Comparison of ENCODE assay signal across 15 cellular contexts in the genomic region with DNA sequence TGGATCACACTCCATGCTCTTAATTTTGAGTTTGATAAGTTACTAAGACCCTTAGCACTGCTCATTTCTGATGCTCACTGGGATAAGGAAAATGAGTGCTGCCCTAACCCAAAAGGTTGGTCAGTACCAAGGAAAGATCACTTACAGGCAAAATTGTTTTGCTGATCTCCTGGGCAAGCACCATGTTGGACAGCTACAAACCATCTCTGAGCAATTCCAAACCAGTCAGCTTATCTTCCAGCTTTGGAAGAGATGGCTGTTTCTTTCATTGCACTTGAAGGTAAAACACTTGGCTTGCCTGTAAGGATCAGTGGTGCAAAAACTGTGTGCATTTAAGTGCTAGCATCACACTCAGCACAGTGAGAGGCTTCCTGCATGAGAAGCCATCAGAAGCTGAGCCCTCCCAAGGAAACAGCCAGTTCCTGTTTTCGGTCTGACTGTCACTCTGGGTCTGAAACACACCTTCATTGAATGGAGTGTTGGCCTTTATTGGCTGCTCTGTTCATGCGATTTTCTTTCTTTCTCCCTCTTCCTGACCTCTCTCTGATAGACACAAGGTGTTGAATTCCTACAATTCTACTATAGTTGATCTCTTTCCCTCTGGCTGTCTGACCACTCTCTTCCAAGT.
DNase-seq lines count a peak whose midpoint lies in the region; ATAC-seq, FAIRE-seq and TF ChIP-seq lines count a peak whose summit lies in the region.
"Had no signal": no experiment of that assay in that cellular context is flagged by ENCODE, and none has a peak within 500 bp of the region (broad histone marks: within the 10 kb centered on the region; RNA-seq: fewer than 3 reads in every experiment).

No MANE protein-coding gene starts in this region.

- no peak for TF ChIP-seq CTCF in K562 (IDR thresholded peaks at IDR 0.05 in 2 of 3, conservative IDR thresholded peaks at IDR 0.05 in 1 of 3; ENCODE audit: insufficient read depth in 2 of 3, low read depth in 1 of 3, low read length in 3 of 3)

- no peaks in the 10 kb centered on the region for H3K9me3 ChIP-seq in K562 (replicated peaks; ENCODE audit: control insufficient read depth, insufficient read depth, low read depth, low read length)
- H3K9me3 ChIP-seq: SJCRH30, tibial artery had no signal

- BruUV-seq in K562 (replicated peaks; lab: Mats Ljungman, UMichigan) = no TSS peak

- no peak overlapping the region for H3K4me3 ChIP-seq in K562
- H3K4me3 ChIP-seq: SJCRH30, tibial artery had no signal

- POLR2A ChIA-PET in K562 (lab: Yijun Ruan, JAX) = no interaction called here

- 0% methylated on average over 2 of the region's 2 CpGs for WGBS in K562 (ENCODE audit: insufficient coverage, low coverage, missing lambda C conversion rate)

- no peaks in the 10 kb centered on the region for H3K4me1 ChIP-seq in K562 (replicated peaks in 1 of 2; ENCODE audit: control insufficient read depth in 2 of 2, insufficient read depth in 2 of 2, low read length in 2 of 2)
- H3K4me1 ChIP-seq: SJCRH30, tibial artery had no signal

- no peak for TF ChIP-seq RAD21 in K562 (CRISPR knock-in tag; conservative IDR thresholded peaks at IDR 0.05 in 1 of 2, IDR thresholded peaks at IDR 0.05 in 1 of 2)

- intact Hi-C loops in K562 (cut with micrococcal nuclease) = no loop called here

- no peak overlapping the region for H2AFZ ChIP-seq in K562 (ENCODE audit: low read depth, low read length)

- H3K9ac ChIP-seq in K562 (ENCODE audit: insufficient read depth in 1 of 2, low read depth in 2 of 2, low read length in 2 of 2) = no peak overlapping the region

- CTCF ChIA-PET in K562 (lab: Yijun Ruan, JAX; ENCODE audit: low intra/inter-chr PET ratio) = interaction anchor here (0.7 kb wide), 1 partner anchor 157 kb away, joined by 3 read pairs; no protein-coding TSS in a partner anchor

- H3K79me2 ChIP-seq in K562 (ENCODE audit: control insufficient read depth, insufficient read depth, low read length) = no peaks in the 10 kb centered on the region

- H3K36me3 ChIP-seq in K562 (ENCODE audit: control insufficient read depth, insufficient read depth, low read length) = no peaks in the 10 kb centered on the region
- H3K36me3 ChIP-seq: SJCRH30, tibial artery had no signal

- no peak overlapping the region for H3K4me2 ChIP-seq in K562 (ENCODE audit: insufficient read depth, low read length)

- no peaks in the 10 kb centered on the region for H3K9me1 ChIP-seq in K562 (ENCODE audit: control insufficient read depth, insufficient read depth, low read length)

- H3K27me3 ChIP-seq in K562 (ENCODE audit: control insufficient read depth in 2 of 2, insufficient read depth in 2 of 2, low read length in 2 of 2) = no peaks in the 10 kb centered on the region
- H3K27me3 ChIP-seq: SJCRH30, tibial artery had no signal

- TF ChIP-seq EP300 in K562 (IDR thresholded peaks at IDR 0.05; ENCODE audit: low read length) = no peak

- DNase-seq in K562 (ENCODE audit: extremely low read depth in 1 of 4, low spot score in 3 of 4) (no peak), NCI-H1930 (lab: John Stamatoyannopoulos, UW) (no peak), GF-D8 (lab: John Stamatoyannopoulos, UW) (no peak), SIG-M5 treated with dmso at 0.1 percent for 504 hours (lab: John Stamatoyannopoulos, UW; ENCODE audit: unreplicated experiment) (no peak), HuH-7.5 (ENCODE audit: low spot score) (no peak)
- DNase-seq: activated CD4-positive, alpha-beta T cell treated with anti-CD3 and anti-CD28 coated beads, Interleukin-2, amount 50 U/mL, for 1 hour; DMS153; NCI-H146; SJCRH30; stimulated activated CD4-positive, alpha-beta T cell treated with anti-CD3 and anti-CD28 coated beads, Interleukin-1b, Interleukin-23, amount 100 ng/mL, for 48 hours; tibial artery had no signal

- in situ Hi-C loops in K562 (cut with MboI) = no loop called here

- no peak overlapping the region for H3K27ac ChIP-seq in K562 (ENCODE audit: extremely low read depth, low read depth, low read length)
- H3K27ac ChIP-seq: SJCRH30, tibial artery had no signal

- H4K20me1 ChIP-seq in K562 (replicated peaks; ENCODE audit: control insufficient read depth, insufficient read depth, low read length) = no peaks in the 10 kb centered on the region

- TF ChIP-seq POLR2A in K562 (conservative IDR thresholded peaks at IDR 0.05) = no peak

- ATAC-seq in GM18909 (IDR thresholded peaks at IDR 0.05; ENCODE audit: poor library complexity, unreplicated experiment) (peak; percentile 97), GM21619 (IDR thresholded peaks at IDR 0.05; ENCODE audit: unreplicated experiment) (peak; percentile 96), HG03135 (IDR thresholded peaks at IDR 0.05; ENCODE audit: unreplicated experiment) (peak; percentile 98), K562 (no peak)
- ATAC-seq: HCT116 had no signal

- no peak for FAIRE-seq in K562 (lab: Jason Lieb, UNC)

TF ChIP-seq in K562, 482 proteins besides CTCF, POLR2A, EP300 and RAD21:
- TF ChIP-seq, protein P1, sequence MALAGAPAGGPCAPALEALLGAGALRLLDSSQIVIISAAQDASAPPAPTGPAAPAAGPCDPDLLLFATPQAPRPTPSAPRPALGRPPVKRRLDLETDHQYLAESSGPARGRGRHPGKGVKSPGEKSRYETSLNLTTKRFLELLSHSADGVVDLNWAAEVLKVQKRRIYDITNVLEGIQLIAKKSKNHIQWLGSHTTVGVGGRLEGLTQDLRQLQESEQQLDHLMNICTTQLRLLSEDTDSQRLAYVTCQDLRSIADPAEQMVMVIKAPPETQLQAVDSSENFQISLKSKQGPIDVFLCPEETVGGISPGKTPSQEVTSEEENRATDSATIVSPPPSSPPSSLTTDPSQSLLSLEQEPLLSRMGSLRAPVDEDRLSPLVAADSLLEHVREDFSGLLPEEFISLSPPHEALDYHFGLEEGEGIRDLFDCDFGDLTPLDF (CRISPR knock-in tag; IDR thresholded peaks at IDR 0.05) = no peak
- peak; percentile 68; the same call in 1 of the 2 replicates for TF ChIP-seq SPI1 (IDR thresholded peaks at IDR 0.05; ENCODE audit: borderline replicate concordance, low read depth, low read length)
